In genomic region chr22:20604092-20604747, GRCh38 we compare ENCODE assay signal across 30 cellular contexts.
"Had no signal": no experiment of that assay in that cellular context is flagged by ENCODE, and none has a peak within 500 bp of the region (broad histone marks: within the 10 kb centered on the region; RNA-seq: fewer than 3 reads in every experiment).

No MANE protein-coding gene starts in this region.

- H3K36me3 Mint-ChIP-seq: naive thymus-derived CD8-positive, alpha-beta T cell; stimulated activated naive B cell treated with anti-CD40 and anti-IgM and Interleukin-4, amounts not matched to agents 10 μg/mL and 1 μg/mL and 100 μg/mL, for 72 hours had no signal

- H3K9me3 ChIP-seq: left ventricle myocardium inferior, neutrophil, pancreas, prostate gland, stomach, suprapubic skin, thoracic aorta, tibial artery, upper lobe of right lung, uterus had no signal

- H3K27ac ChIP-seq: left ventricle myocardium inferior, neutrophil, pancreas, prostate gland, skin epidermis, stomach, suprapubic skin, thoracic aorta, tibial artery, upper lobe of right lung, uterus had no signal

- H3K27ac Mint-ChIP-seq: nephron; stimulated activated naive B cell treated with anti-CD40 and anti-IgM and Interleukin-4, amounts not matched to agents 10 μg/mL and 1 μg/mL and 100 μg/mL, for 72 hours had no signal

- ATAC-seq: naive thymus-derived CD8-positive, alpha-beta T cell; pancreas; sciatic nerve; stimulated activated naive B cell treated with anti-CD40 and anti-IgM and Interleukin-4, amounts not matched to agents 10 μg/mL and 1 μg/mL and 100 μg/mL, for 72 hours; stimulated activated naive CD8-positive, alpha-beta T cell treated with anti-CD3 and anti-CD28 coated beads, Interleukin-15, Interleukin-2, amounts not matched to agents 100 U/mL and 50 U/mL, for 24 hours; upper lobe of right lung had no signal

- DNase-seq: hypothalamus; immature natural killer cell; kidney; left ventricle myocardium inferior; mammary epithelial cell; mesenchymal stem cell; naive thymus-derived CD8-positive, alpha-beta T cell; occipital lobe; retina; right cardiac atrium; stimulated activated CD4-positive, alpha-beta T cell treated with anti-CD3 and anti-CD28 coated beads, Interleukin-12 subunit alpha, Interleukin-12 subunit beta, amount 100 ng/mL, for 4 hours; stimulated activated CD4-positive, alpha-beta T cell treated with anti-CD3 and anti-CD28 coated beads, Interleukin-15, amount 100 ng/mL, for 24 hours; stimulated activated CD4-positive, alpha-beta T cell treated with anti-CD3 and anti-CD28 coated beads, Interleukin-2, amount 100 ng/mL, for 24 hours; stimulated activated CD4-positive, alpha-beta T cell treated with anti-CD3 and anti-CD28 coated beads, Interleukin-4, amount 100 ng/mL, for 1 hour; stimulated activated naive B cell treated with anti-CD40 and anti-IgM and Interleukin-4, amounts not matched to agents 10 μg/mL and 1 μg/mL and 100 μg/mL, for 72 hours; stimulated activated naive CD8-positive, alpha-beta T cell treated with anti-CD3 and anti-CD28 coated beads, Interleukin-15, Interleukin-2, amounts not matched to agents 100 U/mL and 50 U/mL, for 24 hours; stomach; tibial artery; upper lobe of right lung; uterus had no signal

- FAIRE-seq: islet of Langerhans, kidney, pancreas had no signal

- H3K4me3 ChIP-seq: left ventricle myocardium inferior, pancreas, prostate gland, skin epidermis, stomach, suprapubic skin, thoracic aorta, tibial artery, upper lobe of right lung, uterus had no signal

- H3K27me3 ChIP-seq: neutrophil, pancreas, suprapubic skin, upper lobe of right lung, uterus had no signal

- H3K4me1 Mint-ChIP-seq: nephron, neural crest cell had no signal

- H3K9me3 Mint-ChIP-seq: immature natural killer cell; naive thymus-derived CD8-positive, alpha-beta T cell; nephron; neural crest cell; stimulated activated naive B cell treated with anti-CD40 and anti-IgM and Interleukin-4, amounts not matched to agents 10 μg/mL and 1 μg/mL and 100 μg/mL, for 72 hours had no signal

- H3K4me1 ChIP-seq: left ventricle myocardium inferior, pancreas, prostate gland, tibial artery, upper lobe of right lung, uterus had no signal

- H3K4me3 Mint-ChIP-seq: naive thymus-derived CD8-positive, alpha-beta T cell; nephron; neural crest cell; stimulated activated naive B cell treated with anti-CD40 and anti-IgM and Interleukin-4, amounts not matched to agents 10 μg/mL and 1 μg/mL and 100 μg/mL, for 72 hours had no signal

- H3K27me3 Mint-ChIP-seq: naive thymus-derived CD8-positive, alpha-beta T cell had no signal

- H3K36me3 ChIP-seq: left ventricle myocardium inferior, neutrophil, pancreas, prostate gland, stomach, suprapubic skin, thoracic aorta, tibial artery, upper lobe of right lung, uterus had no signal
